ENCODE assay signal across 8 cellular contexts in genomic region chrX:76148011-76148665, GRCh38. TPM values are rescaled to one million over a fixed set of nuclear protein-coding genes. Genes with fewer than 3 reads are reported as not detected.
DNase-seq lines count a peak whose midpoint lies in the region; ATAC-seq and TF ChIP-seq lines count a peak whose summit lies in the region.

No MANE protein-coding gene starts in this region.

- intact Hi-C loops in adrenal gland (cut with DNase I) (no loop called here), left lung (cut with DNase I) (no loop called here)

- H3K27me3 ChIP-seq in ACC112 (ENCODE audit: insufficient read depth, low read length) (no peaks in the 10 kb centered on the region), adrenal gland (no peaks in the 10 kb centered on the region), left lung (no peaks in the 10 kb centered on the region), thymus (ENCODE audit: control insufficient read depth, insufficient read depth) (no peaks in the 10 kb centered on the region)

- H3K4me1 ChIP-seq in ACC112 (ENCODE audit: control insufficient read depth, insufficient read depth, low read length, unreplicated experiment) (peaks cover 10% of the 10 kb centered on the region), adrenal gland (replicated peaks in 1 of 2) (peaks cover 10 to 18% of the 10 kb centered on the region in 2 donors), left lung (peaks cover 5 to 10% of the 10 kb centered on the region in 2 donors), thymus (ENCODE audit: control insufficient read depth, insufficient read depth, low read length) (no peaks in the 10 kb centered on the region)

- H3K4me3 ChIP-seq in ACC112 (ENCODE audit: low read depth, low read length) (peak overlapping the region; percentile 67), adrenal gland (peak overlapping the region in 1 of 4 donors; percentile 23), left lung (peak overlapping the region in 1 of 2 donors; percentile 9), thymus (ENCODE audit: low read length) (peak overlapping the region; percentile 41)

- H2AFZ ChIP-seq in ACC112 (ENCODE audit: low read length, unreplicated experiment) = peak overlapping the region; percentile 60

- ATAC-seq in left lung (no peak), HG03442 (IDR thresholded peaks at IDR 0.05; ENCODE audit: unreplicated experiment) (no peak), HG02798 (IDR thresholded peaks at IDR 0.05; ENCODE audit: poor library complexity, unreplicated experiment) (no peak)

- H3K36me3 ChIP-seq in ACC112 (ENCODE audit: insufficient read depth, low read length) = no peaks in the 10 kb centered on the region
- H3K36me3 ChIP-seq in adrenal gland (replicated peaks in 1 of 2) = no peaks in the 10 kb centered on the region
- no peaks in the 10 kb centered on the region for H3K36me3 ChIP-seq in left lung
- H3K36me3 ChIP-seq in thymus (ENCODE audit: control insufficient read depth, insufficient read depth) = no peaks in the 10 kb centered on the region

- TF ChIP-seq POLR2A in adrenal gland (IDR thresholded peaks at IDR 0.05) = no peak

- no peaks in the 10 kb centered on the region for H3K9me3 ChIP-seq in adrenal gland (replicated peaks in 1 of 3)
- no peaks in the 10 kb centered on the region for H3K9me3 ChIP-seq in left lung
- H3K9me3 ChIP-seq in thymus (ENCODE audit: control insufficient read depth) = no peaks in the 10 kb centered on the region

- DNase-seq in HS-27A (ENCODE audit: low read depth) (peak; percentile 8), adrenal gland (peak in 3 of 7 donors; percentile 2 to 51 (median 16)), left lung (no peak), iPS-NIHi7 (ENCODE audit: extremely low spot score) (no peak)

- 33 to 47% (median 43%) methylated on average over 5 to 6 of the region's 6 CpGs for WGBS in adrenal gland, 4 donors
- WGBS in thymus = 41% methylated on average over 6 of the region's 6 CpGs

- TF ChIP-seq CTCF in adrenal gland (IDR thresholded peaks at IDR 0.05) = no peak
- no peak for TF ChIP-seq CTCF in left lung (IDR thresholded peaks at IDR 0.05)

- H3K79me2 ChIP-seq in ACC112 (ENCODE audit: control insufficient read depth, insufficient read depth, low read length, unreplicated experiment) = no peaks in the 10 kb centered on the region

- peak overlapping the region; percentile 87 for H3K27ac ChIP-seq in ACC112 (ENCODE audit: low read depth, low read length)
- peak overlapping the region; percentile 68 to 84 (median 75) for H3K27ac ChIP-seq in adrenal gland
- H3K27ac ChIP-seq in left lung = peak overlapping the region; percentile 74 to 81
- peak overlapping the region; percentile 95 for H3K27ac ChIP-seq in thymus (ENCODE audit: low read depth)

RNA-seq across cellular contexts. Expression of gene PBDC1, which starts 24.7 kb away (rescaled TPM):
- total RNA-seq in adrenal gland = 10 to 100 TPM; 10.6 to 44.6 (median 27.2) TPM
- 10 to 100 TPM; 26.6 to 99.5 (median 46.4) TPM for polyA plus RNA-seq in adrenal gland
- 10 to 100 TPM; 22.8 to 25.8 TPM for total RNA-seq in left lung
- 35.7 TPM for polyA plus RNA-seq in thymus
